16 cellular contexts compared by ENCODE assay signal in genomic region chr3:49269443-49269842, GRCh38. TPM values are rescaled to one million over a fixed set of nuclear protein-coding genes. Genes with fewer than 3 reads are reported as not detected.
DNase-seq lines count a peak whose midpoint lies in the region; ATAC-seq and TF ChIP-seq lines count a peak whose summit lies in the region.
"Had no signal": no experiment of that assay in that cellular context is flagged by ENCODE, and none has a peak within 500 bp of the region (broad histone marks: within the 10 kb centered on the region; RNA-seq: fewer than 3 reads in every experiment).

No MANE protein-coding gene starts in this region.

- CTCF ChIA-PET in HEK293 (lab: Yijun Ruan, JAX): interaction anchor here (1.6 kb wide), 1 partner anchor 99 kb away, joined by 3 read pairs; no protein-coding TSS in a partner anchor

- peak; percentile 9; the same call in 1 of the 3 replicates for ATAC-seq in RWPE2 (ENCODE audit: low read depth)
- ATAC-seq in lower lobe of right lung: no peak
- ATAC-seq in upper lobe of right lung: peak; percentile 33
- ATAC-seq in HG02973 (IDR thresholded peaks at IDR 0.05; ENCODE audit: unreplicated experiment): no peak
- ATAC-seq: HepG2 had no signal

- H3K9me3 ChIP-seq in HEK293 (ENCODE audit: control insufficient read depth, insufficient read depth, low read depth, low read length): no peaks in the 10 kb centered on the region
- H3K9me3 ChIP-seq in RWPE2 (ENCODE audit: severe bottlenecking): no peaks in the 10 kb centered on the region
- H3K9me3 ChIP-seq in lower lobe of right lung: no peaks in the 10 kb centered on the region
- H3K9me3 ChIP-seq in upper lobe of right lung: no peaks in the 10 kb centered on the region

- H3K27me3 ChIP-seq in RWPE2 (ENCODE audit: insufficient read depth, poor library complexity, severe bottlenecking) (no peaks in the 10 kb centered on the region), lower lobe of right lung (ENCODE audit: low read depth) (no peaks in the 10 kb centered on the region), upper lobe of right lung (no peaks in the 10 kb centered on the region)

- TF ChIP-seq CTCF in HEK293 (tag by site-specific recombination; IDR thresholded peaks at IDR 0.05) (no peak), RWPE2 (IDR thresholded peaks at IDR 0.05; ENCODE audit: poor library complexity, severe bottlenecking) (no peak), lower lobe of right lung (IDR thresholded peaks at IDR 0.05) (no peak), upper lobe of right lung (IDR thresholded peaks at IDR 0.05) (no peak)

- intact Hi-C loops in lower lobe of right lung (cut with DNase I): no loop called here
- intact Hi-C loops in upper lobe of right lung (cut with DNase I): no loop called here

- DNase-seq in RWPE2 (ENCODE audit: low spot score) (no peak), lower lobe of right lung (no peak), upper lobe of right lung (no peak), glomerular visceral epithelial cell (ENCODE audit: extremely low spot score) (no peak), Ammon's horn (ENCODE audit: low spot score) (no peak)
- DNase-seq: ACHN; C1 segment of cervical spinal cord; CD4-positive, alpha-beta T cell; COR-L47; DMS153; DMS79 treated with DMSO at 0.1 percent for 48 hours; GOT3; H9 had no signal

- H3K27ac ChIP-seq in HEK293 (ENCODE audit: extremely low read depth, low read depth, low read length): no peak overlapping the region
- no peak overlapping the region for H3K27ac ChIP-seq in RWPE2 (ENCODE audit: poor library complexity, severe bottlenecking)
- peak overlapping the region; percentile 11 for H3K27ac ChIP-seq in lower lobe of right lung
- no peak overlapping the region for H3K27ac ChIP-seq in upper lobe of right lung

- H3K4me3 ChIP-seq in HEK293 (ENCODE audit: low read depth, low read length) (no peak overlapping the region), RWPE2 (ENCODE audit: severe bottlenecking) (no peak overlapping the region), lower lobe of right lung (no peak overlapping the region), upper lobe of right lung (no peak overlapping the region)

- H3K4me1 ChIP-seq in HEK293 (ENCODE audit: control insufficient read depth, insufficient read depth, low read length) (no peaks in the 10 kb centered on the region), RWPE2 (ENCODE audit: insufficient read depth, poor library complexity, severe bottlenecking) (no peaks in the 10 kb centered on the region), lower lobe of right lung (no peaks in the 10 kb centered on the region), upper lobe of right lung (peaks cover 10% of the 10 kb centered on the region)

- peaks cover 0 to 25% of the 10 kb centered on the region in 2 experiments; a peak in 2 of 3 replicates for H3K36me3 ChIP-seq in HEK293 (ENCODE audit: control insufficient read depth in 2 of 2, insufficient read depth in 1 of 2, low read length in 2 of 2)
- no peaks in the 10 kb centered on the region for H3K36me3 ChIP-seq in RWPE2 (ENCODE audit: low read depth)
- H3K36me3 ChIP-seq in lower lobe of right lung: peaks cover 25% of the 10 kb centered on the region
- H3K36me3 ChIP-seq in upper lobe of right lung: no peaks in the 10 kb centered on the region

- POLR2A ChIA-PET in HEK293 (lab: Yijun Ruan, JAX): no interaction called here

TF ChIP-seq in HEK293, 187 proteins besides CTCF, POLR2A, EP300 and RAD21:
- TF ChIP-seq ZIC2 (tag by site-specific recombination; IDR thresholded peaks at IDR 0.05) (peak; percentile 33), ZNF530 (tag by site-specific recombination; IDR thresholded peaks at IDR 0.05; ENCODE audit: low read depth) (no peak)

RNA-seq across cellular contexts. Expression of gene C3orf62, which starts 7.6 kb away (rescaled TPM):
- total RNA-seq in lower lobe of right lung: 10.0 TPM
- 6.8 TPM for total RNA-seq in upper lobe of right lung

Comparison
In these comparisons a context has a peak if more than half of its experiments do, and no peak if none do; other contexts are left out.
1. ATAC-seq: peak in RWPE2 (single experiment) and upper lobe of right lung (single experiment); none in lower lobe of right lung (0 of 2) and HG02973 (single experiment).